Comparison of ENCODE assay signal across 8 cellular contexts in the genomic region with DNA sequence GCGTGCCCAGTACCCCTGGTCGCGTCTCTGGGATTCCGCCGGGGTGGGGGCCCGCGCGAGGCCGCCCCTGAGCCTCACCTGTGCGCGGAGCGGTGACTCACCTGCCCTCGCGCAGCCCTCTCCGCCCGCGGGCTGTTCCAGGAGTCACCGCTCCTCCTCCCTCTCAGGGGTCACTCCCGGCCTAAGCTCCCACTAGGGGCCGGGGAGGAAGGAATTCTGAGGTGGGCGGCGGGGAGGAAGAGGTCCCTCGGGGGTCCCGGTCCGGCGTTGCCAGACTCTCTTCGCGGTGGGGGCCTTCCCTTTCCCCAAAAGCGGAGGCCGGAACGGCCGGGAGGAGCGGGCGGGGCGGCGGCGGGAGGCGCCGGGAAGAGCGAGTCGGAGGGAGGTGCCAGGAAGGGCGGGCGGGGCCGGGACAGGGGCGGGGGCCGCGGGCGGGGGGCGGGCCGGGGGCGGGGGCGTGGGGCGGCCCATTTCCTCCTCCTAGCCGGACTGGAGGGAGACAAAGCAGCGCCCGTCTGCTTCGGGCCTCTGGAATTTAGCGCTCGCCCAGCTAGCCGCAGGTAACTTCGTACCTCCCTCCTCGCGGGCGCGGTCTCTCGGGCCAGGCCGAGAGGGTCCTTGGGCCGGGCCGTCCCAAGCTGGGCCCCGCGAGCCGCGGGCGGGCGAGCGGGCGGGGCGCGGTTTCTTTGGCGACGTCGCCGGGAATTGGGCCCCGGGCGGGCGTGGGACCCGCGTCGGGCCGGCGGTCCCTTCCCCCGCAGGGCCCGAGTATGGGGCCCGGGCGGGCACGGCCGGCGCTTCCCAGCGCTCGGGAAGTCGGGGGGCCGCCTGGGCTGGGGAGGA. TPM values are rescaled to one million over a fixed set of nuclear protein-coding genes. Genes with fewer than 3 reads are reported as not detected.
DNase-seq lines count a peak whose midpoint lies in the region; FAIRE-seq and TF ChIP-seq lines count a peak whose summit lies in the region.

A gene with protein sequence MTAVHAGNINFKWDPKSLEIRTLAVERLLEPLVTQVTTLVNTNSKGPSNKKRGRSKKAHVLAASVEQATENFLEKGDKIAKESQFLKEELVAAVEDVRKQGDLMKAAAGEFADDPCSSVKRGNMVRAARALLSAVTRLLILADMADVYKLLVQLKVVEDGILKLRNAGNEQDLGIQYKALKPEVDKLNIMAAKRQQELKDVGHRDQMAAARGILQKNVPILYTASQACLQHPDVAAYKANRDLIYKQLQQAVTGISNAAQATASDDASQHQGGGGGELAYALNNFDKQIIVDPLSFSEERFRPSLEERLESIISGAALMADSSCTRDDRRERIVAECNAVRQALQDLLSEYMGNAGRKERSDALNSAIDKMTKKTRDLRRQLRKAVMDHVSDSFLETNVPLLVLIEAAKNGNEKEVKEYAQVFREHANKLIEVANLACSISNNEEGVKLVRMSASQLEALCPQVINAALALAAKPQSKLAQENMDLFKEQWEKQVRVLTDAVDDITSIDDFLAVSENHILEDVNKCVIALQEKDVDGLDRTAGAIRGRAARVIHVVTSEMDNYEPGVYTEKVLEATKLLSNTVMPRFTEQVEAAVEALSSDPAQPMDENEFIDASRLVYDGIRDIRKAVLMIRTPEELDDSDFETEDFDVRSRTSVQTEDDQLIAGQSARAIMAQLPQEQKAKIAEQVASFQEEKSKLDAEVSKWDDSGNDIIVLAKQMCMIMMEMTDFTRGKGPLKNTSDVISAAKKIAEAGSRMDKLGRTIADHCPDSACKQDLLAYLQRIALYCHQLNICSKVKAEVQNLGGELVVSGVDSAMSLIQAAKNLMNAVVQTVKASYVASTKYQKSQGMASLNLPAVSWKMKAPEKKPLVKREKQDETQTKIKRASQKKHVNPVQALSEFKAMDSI (plus strand): TSS at position 475 of the 843 bp plus-strand sequence. CDS start 28,500 bp downstream, outside the sequence.

- TF ChIP-seq CTCF in AG09309 (IDR thresholded peaks at IDR 0.05; ENCODE audit: control insufficient read depth, insufficient read depth, low read depth, low read length, missing control alignments) (no peak), suprapubic skin (IDR thresholded peaks at IDR 0.05) (no peak)

- H3K36me3 ChIP-seq in suprapubic skin = no peaks in the 10 kb centered on the region

- TF ChIP-seq EP300 in suprapubic skin (IDR thresholded peaks at IDR 0.05) = no peak

- no peak for FAIRE-seq in HTR-8/SVneo (lab: Jason Lieb, UNC)

- DNase-seq in AG09309 (ENCODE audit: low read depth) = no peak
- peak; percentile 82 for DNase-seq in HTR-8/SVneo (ENCODE audit: insufficient read length, low spot score)
- DNase-seq in SK-N-DZ (ENCODE audit: low spot score) = peak; percentile 46
- DNase-seq in activated naive CD4-positive, alpha-beta T cell treated with anti-CD3 and anti-CD28 coated beads, Interleukin-2, amount 50 U/mL, for 16 hours = peak; percentile 48
- DNase-seq in germinal center (ENCODE audit: low spot score) = peak; percentile 84
- peak; percentile 55 for DNase-seq in occipital lobe (lab: John Stamatoyannopoulos, UW)
- peak; percentile 86 to 88 for DNase-seq in suprapubic skin (ENCODE audit: low spot score in 2 of 2)

- H3K9me3 ChIP-seq in suprapubic skin = no peaks in the 10 kb centered on the region

- H3K27ac ChIP-seq in suprapubic skin = peak within 1 kb of the TSS; percentile 99

- peaks cover 36% of the 10 kb centered on the region for H3K4me1 ChIP-seq in suprapubic skin

- peak; percentile 73 for TF ChIP-seq POLR2A in GM19193 (IDR thresholded peaks at IDR 0.05; ENCODE audit: extremely low read depth, insufficient read depth, insufficient read length)
- TF ChIP-seq POLR2A in suprapubic skin (IDR thresholded peaks at IDR 0.05) = peak; percentile 35 to 58

- H3K4me3 ChIP-seq in AG09309 (ENCODE audit: control insufficient read depth, low read depth, low read length) (peak within 1 kb of the TSS; percentile 95), suprapubic skin (peak within 1 kb of the TSS; percentile 95)

- WGBS in suprapubic skin = 0% methylated on average over 9 of the region's 102 CpGs

- no peaks in the 10 kb centered on the region for H3K27me3 ChIP-seq in suprapubic skin

RNA-seq across cellular contexts. Expression of the gene that starts here (rescaled TPM):
- polyA plus RNA-seq in SK-N-DZ (2014; cell fraction: cytosol; rRNA removed) = 123 and 129 TPM in 2 replicates
- polyA plus RNA-seq in SK-N-DZ (2014; cell fraction: nucleus; rRNA removed) = 77.1 and 82.1 TPM in 2 replicates
- 216 TPM for total RNA-seq in occipital lobe
- 100 to 1,000 TPM; 260 to 332 (median 279) TPM for total RNA-seq in suprapubic skin
